ENCODE assay signal across 11 cellular contexts in the genomic region with DNA sequence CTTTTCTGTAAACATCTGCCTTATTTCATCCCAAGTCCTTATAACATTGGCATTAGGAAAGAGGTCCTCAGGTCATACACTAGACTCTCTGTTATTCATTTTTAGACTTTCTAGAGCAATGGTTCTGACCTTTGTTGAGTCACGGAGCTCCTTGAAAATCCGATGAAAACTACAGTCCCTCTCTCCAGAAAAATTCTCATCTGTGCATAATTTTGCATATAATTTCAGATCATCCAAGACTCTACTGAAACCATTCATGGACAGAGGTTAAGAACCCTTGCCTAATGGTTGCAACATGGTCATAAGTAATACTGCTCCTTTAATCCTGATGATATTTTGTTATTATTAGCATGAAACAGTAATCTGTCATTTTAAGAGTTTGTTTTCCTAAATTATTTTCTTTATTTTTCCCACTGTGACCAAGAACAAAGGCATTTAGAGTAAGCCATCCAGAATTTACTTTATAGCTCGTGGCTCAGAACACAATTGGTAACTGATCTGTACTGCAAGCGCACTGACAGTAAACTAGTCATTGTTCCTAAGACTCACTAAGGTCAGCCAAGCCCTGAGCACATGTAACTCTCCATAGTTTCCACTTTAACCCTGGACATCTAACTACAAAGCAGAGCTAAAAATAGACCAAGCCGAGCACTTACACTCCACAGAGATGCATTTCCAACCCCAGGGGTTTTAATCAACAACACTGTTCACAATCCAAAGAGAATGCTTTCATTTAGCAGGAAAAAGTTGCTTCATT. TPM values are rescaled to one million over a fixed set of nuclear protein-coding genes. Genes with fewer than 3 reads are reported as not detected.
DNase-seq lines count a peak whose midpoint lies in the region; ATAC-seq and TF ChIP-seq lines count a peak whose summit lies in the region.
"Had no signal": no experiment of that assay in that cellular context is flagged by ENCODE, and none has a peak within 500 bp of the region (broad histone marks: within the 10 kb centered on the region; RNA-seq: fewer than 3 reads in every experiment).

No MANE protein-coding gene starts in this region.

- H3K9ac ChIP-seq in PC-3 (ENCODE audit: low read length) (no peak overlapping the region), neural cell (ENCODE audit: low read length) (no peak overlapping the region)
- H3K9ac ChIP-seq: BLaER1 had no signal

- H3K27me3 ChIP-seq in PC-3 (ENCODE audit: low read length) = no peaks in the 10 kb centered on the region
- no peaks in the 10 kb centered on the region for H3K27me3 ChIP-seq in neural cell (ENCODE audit: insufficient read depth, low read depth, low read length)
- H3K27me3 ChIP-seq: BLaER1, dorsolateral prefrontal cortex, suprapubic skin had no signal

- H3K36me3 ChIP-seq in PC-3 (ENCODE audit: low read depth, low read length) (no peaks in the 10 kb centered on the region), neural cell (ENCODE audit: insufficient read depth, low read length) (no peaks in the 10 kb centered on the region)
- H3K36me3 ChIP-seq: BLaER1, suprapubic skin had no signal

- H4K20me1 ChIP-seq in PC-3 (ENCODE audit: low read length) (no peaks in the 10 kb centered on the region), neural cell (ENCODE audit: insufficient read depth) (no peaks in the 10 kb centered on the region)
- H4K20me1 ChIP-seq: BLaER1 had no signal

- H3K9me3 Mint-ChIP-seq in Calu3 (ENCODE audit: low read depth, unreplicated experiment) = peaks cover 4% of the 10 kb centered on the region

- BruUV-seq in Calu3 (replicated peaks; lab: Mats Ljungman, UMichigan) = no TSS peak
- no TSS peak for BruUV-seq in PC-3 (replicated peaks; lab: Mats Ljungman, UMichigan)

- intact Hi-C loops in Calu3 (cut with micrococcal nuclease; ENCODE audit: unreplicated experiment) = loop anchor here (5.0 kb wide), 2 partner anchors 36 to 54 kb away; a partner anchor contains a TSS
- intact Hi-C loops in PC-3 (cut with micrococcal nuclease) = no loop called here

- peak overlapping the region; percentile 24; the same call in 1 of the 2 replicates for H2AFZ ChIP-seq in PC-3 (ENCODE audit: low read length)
- no peak overlapping the region for H2AFZ ChIP-seq in neural cell (ENCODE audit: low read depth, low read length)

- no peak for TF ChIP-seq RAD21 in neural cell (conservative IDR thresholded peaks at IDR 0.05)

- no peaks in the 10 kb centered on the region for H3K27me3 Mint-ChIP-seq in Calu3 (ENCODE audit: unreplicated experiment)

- TF ChIP-seq EP300 in neural cell (conservative IDR thresholded peaks at IDR 0.05; ENCODE audit: poor library complexity, severe bottlenecking) = no peak

- no peak for TF ChIP-seq CTCF in Calu3 (IDR thresholded peaks at IDR 0.05; ENCODE audit: unreplicated experiment)
- no peak for TF ChIP-seq CTCF in PC-3 (conservative IDR thresholded peaks at IDR 0.05; ENCODE audit: low read depth, low read length)
- no peak for TF ChIP-seq CTCF in neural cell (IDR thresholded peaks at IDR 0.05; ENCODE audit: poor library complexity, severe bottlenecking)

- peak overlapping the region; percentile 17; the same call in 1 of the 2 replicates for H3K4me2 ChIP-seq in PC-3 (ENCODE audit: low read length)
- H3K4me2 ChIP-seq in neural cell (ENCODE audit: low read length) = no peak overlapping the region
- H3K4me2 ChIP-seq: BLaER1 had no signal

- H3K27ac ChIP-seq in PC-3 (ENCODE audit: low read length) (no peak overlapping the region), neural cell (ENCODE audit: low read length) (peak overlapping the region; percentile 14)
- H3K27ac ChIP-seq: BLaER1, suprapubic skin had no signal

- H3K27ac Mint-ChIP-seq in Calu3 (ENCODE audit: unreplicated experiment) = peak overlapping the region; percentile 83

- H3K4me3 ChIP-seq in PC-3 (ENCODE audit: low read length) (no peak overlapping the region), neural cell (ENCODE audit: low read length) (no peak overlapping the region)
- H3K4me3 ChIP-seq: BLaER1, dorsolateral prefrontal cortex, suprapubic skin had no signal

- H3K79me2 ChIP-seq in PC-3 (ENCODE audit: low read length) (no peaks in the 10 kb centered on the region), neural cell (replicated peaks; ENCODE audit: insufficient read depth, low read length) (no peaks in the 10 kb centered on the region)

- DNase-seq in Calu3 (no peak), PC-3 (peak; percentile 38), globus pallidus (ENCODE audit: low spot score) (peak; percentile 11), RKO (ENCODE audit: low spot score) (no peak), occipital lobe (lab: John Stamatoyannopoulos, UW) (no peak), NCI-H1436 treated with DMSO at 0.1 percent for 48 hours (lab: John Stamatoyannopoulos, UW) (no peak)
- DNase-seq: dorsolateral prefrontal cortex had no signal

- H3K4me1 ChIP-seq in PC-3 (ENCODE audit: insufficient read depth, low read length) = peaks cover 41% of the 10 kb centered on the region

- H3K4me3 Mint-ChIP-seq in Calu3 (ENCODE audit: low read depth, unreplicated experiment) = peak overlapping the region; percentile 60

- H3K4me1 Mint-ChIP-seq in Calu3 (ENCODE audit: low read depth, unreplicated experiment) = peaks cover 56% of the 10 kb centered on the region

- peak; percentile 30 for ATAC-seq in PC-3
- ATAC-seq in GM18861 (IDR thresholded peaks at IDR 0.05; ENCODE audit: unreplicated experiment) = no peak

- no peaks in the 10 kb centered on the region for H3F3A ChIP-seq in PC-3 (ENCODE audit: low read length, unreplicated experiment)
- no peaks in the 10 kb centered on the region for H3F3A ChIP-seq in neural cell (ENCODE audit: insufficient read depth, low read length, poor library complexity, severe bottlenecking)

- CTCF ChIA-PET in Calu3 (lab: Charles Lee) = interaction anchor here (0.6 to 2.7 kb wide), 4 partner anchors 36 to 197 kb away, joined by 3 to 13 read pairs (median 4); a partner anchor contains a TSS
- CTCF ChIA-PET in PC-3 (lab: Charles Lee) = no interaction called here

- H3K9me3 ChIP-seq in PC-3 (ENCODE audit: low read length) (no peaks in the 10 kb centered on the region), neural cell (ENCODE audit: low read length) (no peaks in the 10 kb centered on the region)
- H3K9me3 ChIP-seq: suprapubic skin had no signal

- POLR2A ChIA-PET in PC-3 (lab: Charles Lee; ENCODE audit: unreplicated experiment) = interaction anchor here (1.0 kb wide), 1 partner anchor 45 kb away, joined by 3 read pairs; no protein-coding TSS in a partner anchor

- H3K36me3 Mint-ChIP-seq in Calu3 (ENCODE audit: insufficient read depth, unreplicated experiment) = peaks cover 17% of the 10 kb centered on the region

- no peaks in the 10 kb centered on the region for H3K9me2 ChIP-seq in PC-3 (replicated peaks; ENCODE audit: low read length)
- H3K9me2 ChIP-seq in neural cell (ENCODE audit: insufficient read depth, low read length) = no peaks in the 10 kb centered on the region

TF ChIP-seq in neural cell, 6 proteins besides CTCF, POLR2A, EP300 and RAD21:
- TF ChIP-seq SMC3 (conservative IDR thresholded peaks at IDR 0.05; ENCODE audit: poor library complexity) (no peak), TAF1 (IDR thresholded peaks at IDR 0.05; ENCODE audit: low read depth) (no peak), EZH2 (IDR thresholded peaks at IDR 0.05; ENCODE audit: borderline replicate concordance, insufficient read depth, low read length, poor library complexity, severe bottlenecking) (no peak), MXI1 (conservative IDR thresholded peaks at IDR 0.05; ENCODE audit: poor library complexity, severe bottlenecking) (no peak), POLR2AphosphoS5 (IDR thresholded peaks at IDR 0.05) (peak; percentile 23)
- TF ChIP-seq, protein P1, sequence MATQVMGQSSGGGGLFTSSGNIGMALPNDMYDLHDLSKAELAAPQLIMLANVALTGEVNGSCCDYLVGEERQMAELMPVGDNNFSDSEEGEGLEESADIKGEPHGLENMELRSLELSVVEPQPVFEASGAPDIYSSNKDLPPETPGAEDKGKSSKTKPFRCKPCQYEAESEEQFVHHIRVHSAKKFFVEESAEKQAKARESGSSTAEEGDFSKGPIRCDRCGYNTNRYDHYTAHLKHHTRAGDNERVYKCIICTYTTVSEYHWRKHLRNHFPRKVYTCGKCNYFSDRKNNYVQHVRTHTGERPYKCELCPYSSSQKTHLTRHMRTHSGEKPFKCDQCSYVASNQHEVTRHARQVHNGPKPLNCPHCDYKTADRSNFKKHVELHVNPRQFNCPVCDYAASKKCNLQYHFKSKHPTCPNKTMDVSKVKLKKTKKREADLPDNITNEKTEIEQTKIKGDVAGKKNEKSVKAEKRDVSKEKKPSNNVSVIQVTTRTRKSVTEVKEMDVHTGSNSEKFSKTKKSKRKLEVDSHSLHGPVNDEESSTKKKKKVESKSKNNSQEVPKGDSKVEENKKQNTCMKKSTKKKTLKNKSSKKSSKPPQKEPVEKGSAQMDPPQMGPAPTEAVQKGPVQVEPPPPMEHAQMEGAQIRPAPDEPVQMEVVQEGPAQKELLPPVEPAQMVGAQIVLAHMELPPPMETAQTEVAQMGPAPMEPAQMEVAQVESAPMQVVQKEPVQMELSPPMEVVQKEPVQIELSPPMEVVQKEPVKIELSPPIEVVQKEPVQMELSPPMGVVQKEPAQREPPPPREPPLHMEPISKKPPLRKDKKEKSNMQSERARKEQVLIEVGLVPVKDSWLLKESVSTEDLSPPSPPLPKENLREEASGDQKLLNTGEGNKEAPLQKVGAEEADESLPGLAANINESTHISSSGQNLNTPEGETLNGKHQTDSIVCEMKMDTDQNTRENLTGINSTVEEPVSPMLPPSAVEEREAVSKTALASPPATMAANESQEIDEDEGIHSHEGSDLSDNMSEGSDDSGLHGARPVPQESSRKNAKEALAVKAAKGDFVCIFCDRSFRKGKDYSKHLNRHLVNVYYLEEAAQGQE (IDR thresholded peaks at IDR 0.05; ENCODE audit: borderline replicate concordance) = no peak

RNA-seq across cellular contexts. Expression of a gene that starts 8.4 kb away (rescaled TPM):
- total RNA-seq in Calu3 (2022) = 16.5 and 20.4 TPM in 2 replicates
- total RNA-seq in PC-3 (2014; rRNA removed) = 0.07 and 0.12 TPM in 2 replicates
- 0.40 and 1.7 TPM in 2 replicates for polyA plus RNA-seq in neural cell
- polyA minus RNA-seq in neural cell = 1.9 and 2.0 TPM in 2 replicates
- 2.3 TPM for total RNA-seq in occipital lobe

RNA-seq across cellular contexts. Expression of a gene that starts 36.2 kb away (rescaled TPM):
- total RNA-seq in Calu3 (2022) (428 and 464 TPM in 2 replicates), PC-3 (2014; rRNA removed) (254 and 329 TPM in 2 replicates), occipital lobe (49.9 TPM)
- polyA plus RNA-seq in neural cell = 57.9 and 62.7 TPM in 2 replicates
- polyA minus RNA-seq in neural cell = 25.1 and 36.0 TPM in 2 replicates

RNA-seq across cellular contexts. Expression of a gene that starts 50.5 kb away (rescaled TPM):
- 523 and 564 TPM in 2 replicates for total RNA-seq in Calu3 (2022)
- 233 and 308 TPM in 2 replicates for total RNA-seq in PC-3 (2014; rRNA removed)
- polyA plus RNA-seq in neural cell = 384 and 409 TPM in 2 replicates
- 167 and 182 TPM in 2 replicates for polyA minus RNA-seq in neural cell
- total RNA-seq in occipital lobe = 156 TPM

Comparison
In these comparisons a context has a peak if more than half of its experiments do, and no peak if none do; other contexts are left out.
1. DNase-seq: peak in PC-3 (single experiment) and globus pallidus (single experiment); none in Calu3 (single experiment), RKO (single experiment), occipital lobe (single experiment) and NCI-H1436 treated with DMSO at 0.1 percent for 48 hours (single experiment).